Comparison of ENCODE assay signal across 12 cellular contexts in genomic region chr5:112183103-112183634, GRCh38.
DNase-seq lines count a peak whose midpoint lies in the region; ATAC-seq and TF ChIP-seq lines count a peak whose summit lies in the region.
"Had no signal": no experiment of that assay in that cellular context is flagged by ENCODE, and none has a peak within 500 bp of the region (broad histone marks: within the 10 kb centered on the region; RNA-seq: fewer than 3 reads in every experiment).

No MANE protein-coding gene starts in this region.

- peak overlapping the region; percentile 2; the same call in 1 of the 2 replicates for H3K9ac ChIP-seq in HCT116 (ENCODE audit: low read length)

- H3K27ac Mint-ChIP-seq in nephron progenitor cell (no peak overlapping the region), natural killer cell (no peak overlapping the region)
- H3K27ac Mint-ChIP-seq: activated CD4-positive, alpha-beta T cell treated with anti-CD3 and anti-CD28 coated beads, Interleukin-2, amount 10 ng/mL, durations not matched to agents 7 days and 5 days; activated naive CD8-positive, alpha-beta T cell treated with anti-CD3 and anti-CD28 coated beads, Interleukin-2, amount 10 ng/mL, durations not matched to agents 7 days and 5 days had no signal

- POLR2A ChIA-PET in HCT116 (lab: Charles Lee), result no interaction called here

- H2AFZ ChIP-seq in HCT116 (ENCODE audit: low read depth, low read length, poor library complexity, severe bottlenecking), result peak overlapping the region; percentile 62

- H3K9me3 Mint-ChIP-seq in nephron progenitor cell (no peaks in the 10 kb centered on the region), natural killer cell (no peaks in the 10 kb centered on the region)
- H3K9me3 Mint-ChIP-seq: activated CD4-positive, alpha-beta T cell treated with anti-CD3 and anti-CD28 coated beads, Interleukin-2, amount 10 ng/mL, durations not matched to agents 7 days and 5 days; activated naive CD8-positive, alpha-beta T cell treated with anti-CD3 and anti-CD28 coated beads, Interleukin-2, amount 10 ng/mL, durations not matched to agents 7 days and 5 days had no signal

- TF ChIP-seq POLR2A in HCT116 (IDR thresholded peaks at IDR 0.05; ENCODE audit: borderline replicate concordance, extremely low read depth, insufficient read depth, insufficient read length), result no peak

- 73 to 76% methylated on average over 8 of the region's 8 CpGs for WGBS in ectodermal cell, 2 experiments

- H3K27me3 ChIP-seq in HCT116 (ENCODE audit: insufficient read depth, low read length) (peaks cover 12% of the 10 kb centered on the region; the same call in 1 of the 2 replicates), ectodermal cell (ENCODE audit: control insufficient read depth, insufficient read depth, low read length, poor library complexity, severe bottlenecking) (no peaks in the 10 kb centered on the region), BE2C (peaks cover 74% of the 10 kb centered on the region)

- no peaks in the 10 kb centered on the region for H3K36me3 ChIP-seq in HCT116 (ENCODE audit: control insufficient read depth in 1 of 2, insufficient read depth in 2 of 2, low read length in 2 of 2)
- no peaks in the 10 kb centered on the region for H3K36me3 ChIP-seq in ectodermal cell (ENCODE audit: control insufficient read depth, insufficient read depth, low read length)
- no peaks in the 10 kb centered on the region for H3K36me3 ChIP-seq in BE2C

- H3K4me1 Mint-ChIP-seq in nephron progenitor cell (peaks cover 13% of the 10 kb centered on the region), natural killer cell (no peaks in the 10 kb centered on the region)
- H3K4me1 Mint-ChIP-seq: activated CD4-positive, alpha-beta T cell treated with anti-CD3 and anti-CD28 coated beads, Interleukin-2, amount 10 ng/mL, durations not matched to agents 7 days and 5 days; activated naive CD8-positive, alpha-beta T cell treated with anti-CD3 and anti-CD28 coated beads, Interleukin-2, amount 10 ng/mL, durations not matched to agents 7 days and 5 days had no signal

- H3K36me3 Mint-ChIP-seq in nephron progenitor cell (ENCODE audit: low read depth), result no peaks in the 10 kb centered on the region
- H3K36me3 Mint-ChIP-seq in natural killer cell, result no peaks in the 10 kb centered on the region
- H3K36me3 Mint-ChIP-seq: activated naive CD8-positive, alpha-beta T cell treated with anti-CD3 and anti-CD28 coated beads, Interleukin-2, amount 10 ng/mL, durations not matched to agents 7 days and 5 days had no signal

- intact Hi-C loops in HCT116 (cut with micrococcal nuclease), result no loop called here
- intact Hi-C loops in natural killer cell (cut with micrococcal nuclease), result no loop called here

- CTCF ChIA-PET in HCT116 (lab: Charles Lee), result interaction anchor here (2.7 kb wide), 1 partner anchor 237 kb away, joined by 8 read pairs; no protein-coding TSS in a partner anchor

- BruUV-seq in HCT116 (replicated peaks; lab: Mats Ljungman, UMichigan), result no TSS peak

- peak overlapping the region; percentile 66 for H3K4me2 ChIP-seq in HCT116 (ENCODE audit: low read length)

- H3K27ac ChIP-seq in HCT116 (ENCODE audit: low read depth, low read length), result no peak overlapping the region
- peak overlapping the region; percentile 53 for H3K27ac ChIP-seq in ectodermal cell (ENCODE audit: insufficient read depth, low read depth, low read length, poor library complexity, severe bottlenecking)

- no peaks in the 10 kb centered on the region for H4K20me1 ChIP-seq in HCT116 (ENCODE audit: insufficient read depth)

- H3K4me3 ChIP-seq in HCT116 (replicated peaks in 1 of 2; ENCODE audit: low read depth in 1 of 2, low read length in 2 of 2), result peak overlapping the region in 1 of 2 experiments; percentile 26; a peak in 2 of 4 replicates
- H3K4me3 ChIP-seq in ectodermal cell (ENCODE audit: insufficient read depth, low read depth, low read length), result no peak overlapping the region
- H3K4me3 ChIP-seq in BE2C (ENCODE audit: low read depth, low read length), result no peak overlapping the region

- H3K27me3 Mint-ChIP-seq in nephron progenitor cell (ENCODE audit: low read depth, poor library complexity), result no peaks in the 10 kb centered on the region
- peaks cover 0 to 17% of the 10 kb centered on the region in 2 donors for H3K27me3 Mint-ChIP-seq in natural killer cell (ENCODE audit: low read depth in 2 of 2)

- ATAC-seq in HCT116, result peak; percentile 87
- ATAC-seq in natural killer cell, result no peak
- no peak for ATAC-seq in GM19467 (IDR thresholded peaks at IDR 0.05; ENCODE audit: unreplicated experiment)

- TF ChIP-seq CTCF in HCT116 (IDR thresholded peaks at IDR 0.05 in 2 of 3, conservative IDR thresholded peaks at IDR 0.05 in 1 of 3; ENCODE audit: borderline replicate concordance in 1 of 3, insufficient read depth in 1 of 3, low read depth in 2 of 3, low read length in 2 of 3) (no peak), nephron progenitor cell (IDR thresholded peaks at IDR 0.05) (no peak), natural killer cell (IDR thresholded peaks at IDR 0.05) (no peak), BE2C (IDR thresholded peaks at IDR 0.05; ENCODE audit: low read depth, low read length) (no peak)

- H3K4me1 ChIP-seq in HCT116 (ENCODE audit: control insufficient read depth in 1 of 2, insufficient read depth in 2 of 2, low read length in 2 of 2) (peaks cover 5 to 17% of the 10 kb centered on the region in 2 experiments), ectodermal cell (ENCODE audit: control insufficient read depth, insufficient read depth, low read length) (peaks cover 13% of the 10 kb centered on the region), BE2C (no peaks in the 10 kb centered on the region)

- no peak for TF ChIP-seq RAD21 in HCT116 (IDR thresholded peaks at IDR 0.05; ENCODE audit: low read depth)

- H3K9me3 ChIP-seq in HCT116 (ENCODE audit: control insufficient read depth in 1 of 2, insufficient read depth in 1 of 2, low read depth in 1 of 2, low read length in 2 of 2) (no peaks in the 10 kb centered on the region), ectodermal cell (ENCODE audit: control insufficient read depth, low read length) (no peaks in the 10 kb centered on the region), BE2C (no peaks in the 10 kb centered on the region)

- no peaks in the 10 kb centered on the region for H3K9me2 ChIP-seq in HCT116 (ENCODE audit: insufficient read depth)

- no peak overlapping the region for H3K4me3 Mint-ChIP-seq in nephron progenitor cell
- no peak overlapping the region for H3K4me3 Mint-ChIP-seq in natural killer cell
- H3K4me3 Mint-ChIP-seq: activated CD4-positive, alpha-beta T cell treated with anti-CD3 and anti-CD28 coated beads, Interleukin-2, amount 10 ng/mL, durations not matched to agents 7 days and 5 days; activated naive CD8-positive, alpha-beta T cell treated with anti-CD3 and anti-CD28 coated beads, Interleukin-2, amount 10 ng/mL, durations not matched to agents 7 days and 5 days had no signal

- DNase-seq in HCT116 (ENCODE audit: low read depth, low spot score) (peak; percentile 54), NCI-H2227 (lab: John Stamatoyannopoulos, UW; ENCODE audit: unreplicated experiment) (peak; percentile 20), nephron progenitor cell (peak; percentile 22), natural killer cell (no peak), BE2C (no peak), D341Med (ENCODE audit: low spot score) (no peak)
- DNase-seq: activated CD4-positive, alpha-beta T cell treated with anti-CD3 and anti-CD28 coated beads, Interleukin-2, amount 10 ng/mL, durations not matched to agents 7 days and 5 days; activated naive CD8-positive, alpha-beta T cell treated with anti-CD3 and anti-CD28 coated beads, Interleukin-2, amount 10 ng/mL, durations not matched to agents 7 days and 5 days; DMS79; NCI-H446 had no signal

- RAD21 ChIA-PET in HCT116 (lab: Charles Lee; ENCODE audit: low non-redundant PET in 1 of 2, low total read pairs in 2 of 2, uncharacterized antibody in 2 of 2, unreplicated experiment in 2 of 2), result interaction anchor here in 1 of 2 experiments (1.0 kb wide), 1 partner anchor 237 kb away, joined by 4 read pairs; no protein-coding TSS in a partner anchor

- H3K79me2 ChIP-seq in HCT116 (ENCODE audit: insufficient read depth, low read length), result no peaks in the 10 kb centered on the region

TF ChIP-seq in HCT116, 20 proteins besides CTCF, POLR2A, EP300 and RAD21:
- no peak for TF ChIP-seq MAX (IDR thresholded peaks at IDR 0.05)
- TF ChIP-seq FOSL1 (IDR thresholded peaks at IDR 0.05; ENCODE audit: low read depth), result no peak
- no peak for TF ChIP-seq SP1 (IDR thresholded peaks at IDR 0.05; ENCODE audit: low read depth)
- TF ChIP-seq ZNF274 (IDR thresholded peaks at IDR 0.05; ENCODE audit: low read depth, low read length), result no peak
- peak; percentile 31; the same call in 1 of the 2 replicates for TF ChIP-seq EGR1 (IDR thresholded peaks at IDR 0.05; ENCODE audit: low read depth)
- TF ChIP-seq EZH2 (IDR thresholded peaks at IDR 0.05), result no peak
- TF ChIP-seq TCF7L2 (IDR thresholded peaks at IDR 0.05; ENCODE audit: borderline replicate concordance, extremely low read depth, insufficient read depth, insufficient read length), result no peak
- no peak for TF ChIP-seq EZH2phosphoT487 (IDR thresholded peaks at IDR 0.05; ENCODE audit: borderline replicate concordance)
- no peak for TF ChIP-seq SRF (IDR thresholded peaks at IDR 0.05; ENCODE audit: low read depth)
- 0 out of 2 replicates have a peak, but pooled peaks have one; percentile 14 for TF ChIP-seq CBX3 (IDR thresholded peaks at IDR 0.05; ENCODE audit: low read depth)

Comparison
In these comparisons a context has a peak if more than half of its experiments do, and no peak if none do; other contexts are left out.
1. DNase-seq: peak in HCT116 (single experiment), NCI-H2227 (single experiment) and nephron progenitor cell (single experiment); none in natural killer cell (single experiment), BE2C (single experiment) and D341Med (single experiment).